ENCODE assay signal across 8 cellular contexts in genomic region chr19:57435062-57435978, GRCh38. TPM values are rescaled to one million over a fixed set of nuclear protein-coding genes. Genes with fewer than 3 reads are reported as not detected.
A peak's percentile ranks its signal among the peaks of the same experiment; 100 is the strongest.
DNase-seq lines count a peak whose midpoint lies in the region; ATAC-seq and TF ChIP-seq lines count a peak whose summit lies in the region.

TSS of gene ZNF749 (plus strand) at chr19:57435325. CDS start at chr19:57435579, 254 bp downstream.

- WGBS in mammary epithelial cell (ENCODE audit: low coverage, missing lambda C conversion rate), result under 1% methylated on average over 30 of the region's 61 CpGs

- TF ChIP-seq POLR2A in GM18951 (IDR thresholded peaks at IDR 0.05; ENCODE audit: extremely low read depth, insufficient read depth, insufficient read length), result peak; percentile 65

- H4K20me1 ChIP-seq in mammary epithelial cell (ENCODE audit: insufficient read depth, low read length), result no peaks in the 10 kb centered on the region

- dilution Hi-C loops in mammary epithelial cell (cut with HindIII; ENCODE audit: low sequenced_read_pairs), result loop anchor here (5.0 kb wide), 1 partner anchor 53 kb away; no protein-coding TSS in a partner anchor

- H3K27me3 ChIP-seq in WERI-Rb-1 (ENCODE audit: insufficient read depth, low read depth, severe bottlenecking) (no peaks in the 10 kb centered on the region), mammary epithelial cell (ENCODE audit: insufficient read depth, low read length) (no peaks in the 10 kb centered on the region)

- peaks cover 20% of the 10 kb centered on the region for H3K36me3 ChIP-seq in WERI-Rb-1
- H3K36me3 ChIP-seq in mammary epithelial cell (ENCODE audit: insufficient read depth, low read length), result peaks cover 6% of the 10 kb centered on the region

- in situ Hi-C loops in GM18951 (cut with MboI; ENCODE audit: low sequenced_read_pairs, unreplicated experiment), result no loop called here
- in situ Hi-C loops in mammary epithelial cell (cut with MboI; ENCODE audit: low sequenced_read_pairs in 2 of 2), result no loop called here

- peaks cover 48% of the 10 kb centered on the region for H3K79me2 ChIP-seq in mammary epithelial cell (ENCODE audit: insufficient read depth, low read length)

- H2AFZ ChIP-seq in mammary epithelial cell (ENCODE audit: low read depth, low read length), result peak within 1 kb of the TSS; percentile 92

- H3K4me2 ChIP-seq in mammary epithelial cell (ENCODE audit: insufficient read depth, low read depth, low read length), result peak within 1 kb of the TSS; percentile 89

- H3K4me3 ChIP-seq in WERI-Rb-1 (ENCODE audit: low read depth, low read length), result peak within 1 kb of the TSS; percentile 57
- peak within 1 kb of the TSS; percentile 71 to 85 (median 82) for H3K4me3 ChIP-seq in mammary epithelial cell (replicated peaks in 1 of 3; ENCODE audit: insufficient read depth in 1 of 3, low read depth in 2 of 3, low read length in 3 of 3)
- peak within 1 kb of the TSS; percentile 66 to 95 (median 87) for H3K4me3 ChIP-seq in skin epidermis

- no peak for TF ChIP-seq CTCF in WERI-Rb-1 (IDR thresholded peaks at IDR 0.05; ENCODE audit: low read depth, low read length)
- TF ChIP-seq CTCF in mammary epithelial cell (conservative IDR thresholded peaks at IDR 0.05 in 1 of 2, IDR thresholded peaks at IDR 0.05 in 1 of 2; ENCODE audit: extremely low read depth in 1 of 2, insufficient read depth in 1 of 2, low read depth in 1 of 2, low read length in 2 of 2), result no peak

- intact Hi-C loops in mammary epithelial cell (cut with micrococcal nuclease), result loop anchor here (2.0 kb wide), 1 partner anchor 25 kb away; the partner anchor contains the start of gene ZNF17

- TSS peak; percentile 40 for BruUV-seq in mammary epithelial cell (replicated peaks; lab: Mats Ljungman, UMichigan)

- H3K27ac ChIP-seq in WERI-Rb-1, result peak within 1 kb of the TSS; percentile 89
- H3K27ac ChIP-seq in mammary epithelial cell (ENCODE audit: insufficient read depth, low read depth, low read length), result peak within 1 kb of the TSS; percentile 75
- peak within 1 kb of the TSS in 20 of 21 experiments; percentile 37 to 88 (median 74) for H3K27ac ChIP-seq in skin epidermis

- DNase-seq in AG08395 (ENCODE audit: low spot score) (peak; percentile 98), NCI-H2227 treated with DMSO at 0.1 percent for 48 hours (lab: John Stamatoyannopoulos, UW) (peak; percentile 100), WERI-Rb-1 (peak; percentile 99), mammary epithelial cell (peak; percentile 97), iPS-NIHi11 (ENCODE audit: low spot score) (peak; percentile 98)

- ATAC-seq in HG03175 (IDR thresholded peaks at IDR 0.05; ENCODE audit: unreplicated experiment), result peak; percentile 97

- CTCF ChIA-PET in mammary epithelial cell (lab: Charles Lee; ENCODE audit: low non-redundant PET), result no interaction called here

- H3K4me1 ChIP-seq in mammary epithelial cell (ENCODE audit: insufficient read depth, low read length), result peaks cover 9% of the 10 kb centered on the region

- peak within 1 kb of the TSS; percentile 84 for H3K9ac ChIP-seq in mammary epithelial cell (ENCODE audit: insufficient read depth, low read length)

- H3K9me3 ChIP-seq in WERI-Rb-1 (ENCODE audit: severe bottlenecking) (peaks cover 2% of the 10 kb centered on the region), mammary epithelial cell (replicated peaks; ENCODE audit: insufficient read depth, low read length) (no peaks in the 10 kb centered on the region)

RNA-seq across cellular contexts. Expression of gene ZNF749, which starts in this region (rescaled TPM):
- 10 to 100 TPM; 13.3 to 14.6 TPM for total RNA-seq in mammary epithelial cell
- 17.0 TPM for polyA plus RNA-seq in mammary epithelial cell
- 20.1 TPM for polyA minus RNA-seq in mammary epithelial cell

Comparison
In these comparisons a context has a peak if more than half of its experiments do, and no peak if none do; other contexts are left out.
1. Peak in every context shown above with its lines: DNase-seq, ATAC-seq, H3K4me3 ChIP-seq and H3K27ac ChIP-seq.